Comparison of ENCODE assay signal across 1 cellular context in genomic region chr19:10753305-10753704, GRCh38.
A peak's percentile ranks its signal among the peaks of the same experiment; 100 is the strongest.
TF ChIP-seq lines count a peak whose summit lies in the region.

No MANE protein-coding gene starts in this region.

TF ChIP-seq in K562, 482 proteins besides CTCF, POLR2A, EP300 and RAD21:
- TF ChIP-seq, protein P1, sequence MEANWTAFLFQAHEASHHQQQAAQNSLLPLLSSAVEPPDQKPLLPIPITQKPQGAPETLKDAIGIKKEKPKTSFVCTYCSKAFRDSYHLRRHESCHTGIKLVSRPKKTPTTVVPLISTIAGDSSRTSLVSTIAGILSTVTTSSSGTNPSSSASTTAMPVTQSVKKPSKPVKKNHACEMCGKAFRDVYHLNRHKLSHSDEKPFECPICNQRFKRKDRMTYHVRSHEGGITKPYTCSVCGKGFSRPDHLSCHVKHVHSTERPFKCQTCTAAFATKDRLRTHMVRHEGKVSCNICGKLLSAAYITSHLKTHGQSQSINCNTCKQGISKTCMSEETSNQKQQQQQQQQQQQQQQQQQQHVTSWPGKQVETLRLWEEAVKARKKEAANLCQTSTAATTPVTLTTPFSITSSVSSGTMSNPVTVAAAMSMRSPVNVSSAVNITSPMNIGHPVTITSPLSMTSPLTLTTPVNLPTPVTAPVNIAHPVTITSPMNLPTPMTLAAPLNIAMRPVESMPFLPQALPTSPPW (CRISPR knock-in tag; IDR thresholded peaks at IDR 0.05) = peak; percentile 33; the same call in 1 of the 2 replicates
- TF ChIP-seq CBX5 (IDR thresholded peaks at IDR 0.05; ENCODE audit: borderline replicate concordance, low read depth) = no peak
- peak in 1 of 2 experiments; percentile 21; a peak in 1 of 4 replicates for TF ChIP-seq ETV6 (IDR thresholded peaks at IDR 0.05; ENCODE audit: borderline replicate concordance in 1 of 2, low read depth in 2 of 2, low read length in 1 of 2)
- TF ChIP-seq ETV6 (CRISPR knock-in tag; IDR thresholded peaks at IDR 0.05; ENCODE audit: borderline replicate concordance) = no peak
